In genomic region chr11:134652586-134653255, GRCh38 we compare ENCODE assay signal across 22 cellular contexts.
"Had no signal": no experiment of that assay in that cellular context is flagged by ENCODE, and none has a peak within 500 bp of the region (broad histone marks: within the 10 kb centered on the region; RNA-seq: fewer than 3 reads in every experiment).

No MANE protein-coding gene starts in this region.

- H3K4me3 Mint-ChIP-seq: activated CD4-positive, alpha-beta memory T cell treated with anti-CD3 and anti-CD28 coated beads for 36 hours; activated naive CD8-positive, alpha-beta T cell; activated T-cell treated with anti-CD3 and anti-CD28 coated beads, Interleukin-2, amount 50 U/mL, for 72 hours; neural progenitor cell; stimulated activated naive CD8-positive, alpha-beta T cell treated with anti-CD3 and anti-CD28 coated beads, Interleukin-15, Interleukin-2, amounts not matched to agents 100 ng/mL and 50 ng/mL, for 24 hours had no signal

- H3K36me3 ChIP-seq: cardiac muscle cell, lower lobe of right lung, neural progenitor cell, prostate gland, suprapubic skin, transverse colon had no signal

- H3K9me3 ChIP-seq: lower lobe of right lung, prostate gland, suprapubic skin, transverse colon had no signal

- ATAC-seq: activated T-cell treated with anti-CD3 and anti-CD28 coated beads, Interleukin-2, amount 50 U/mL, for 72 hours; foreskin keratinocyte; left colon; lower lobe of right lung; right cardiac atrium had no signal

- H3K9me3 Mint-ChIP-seq: neural progenitor cell had no signal

- H3K4me1 ChIP-seq: foreskin keratinocyte, lower lobe of right lung, neural progenitor cell, prostate gland, suprapubic skin, transverse colon had no signal

- H3K27me3 ChIP-seq: foreskin keratinocyte, neural progenitor cell had no signal

- H3K4me3 ChIP-seq: cardiac muscle cell, dorsolateral prefrontal cortex, lower lobe of right lung, neural progenitor cell, prostate gland, skin epidermis, suprapubic skin, transverse colon had no signal

- H3K27ac ChIP-seq: cardiac muscle cell, dorsolateral prefrontal cortex, foreskin keratinocyte, lower lobe of right lung, neural progenitor cell, prostate gland, skin epidermis, suprapubic skin, transverse colon, VCaP had no signal

- DNase-seq: activated CD4-positive, alpha-beta memory T cell treated with anti-CD3 and anti-CD28 coated beads for 36 hours; activated CD4-positive, CD25-positive, alpha-beta regulatory T cell treated with anti-CD3 and anti-CD28 coated beads, Interleukin-2, amount 50 U/mL, for 72 hours; activated gamma-delta T cell treated with Interleukin-2 at 50 U/mL for 16 hours; activated T-cell treated with anti-CD3 and anti-CD28 coated beads, Interleukin-2, amount 50 U/mL, for 72 hours; dorsolateral prefrontal cortex; foreskin keratinocyte; hippocampal formation; left colon; lower lobe of right lung; midbrain; right cardiac atrium; SW 1271; T-helper 2 cell; transverse colon had no signal

- H3K36me3 Mint-ChIP-seq: activated CD4-positive, alpha-beta memory T cell treated with anti-CD3 and anti-CD28 coated beads for 36 hours; neural progenitor cell had no signal

- H3K27ac Mint-ChIP-seq: activated CD4-positive, alpha-beta memory T cell treated with anti-CD3 and anti-CD28 coated beads for 36 hours; activated naive CD8-positive, alpha-beta T cell; activated T-cell treated with anti-CD3 and anti-CD28 coated beads, Interleukin-2, amount 50 U/mL, for 72 hours; neural progenitor cell; stimulated activated naive CD8-positive, alpha-beta T cell treated with anti-CD3 and anti-CD28 coated beads, Interleukin-15, Interleukin-2, amounts not matched to agents 100 ng/mL and 50 ng/mL, for 24 hours had no signal
